In the genomic region with DNA sequence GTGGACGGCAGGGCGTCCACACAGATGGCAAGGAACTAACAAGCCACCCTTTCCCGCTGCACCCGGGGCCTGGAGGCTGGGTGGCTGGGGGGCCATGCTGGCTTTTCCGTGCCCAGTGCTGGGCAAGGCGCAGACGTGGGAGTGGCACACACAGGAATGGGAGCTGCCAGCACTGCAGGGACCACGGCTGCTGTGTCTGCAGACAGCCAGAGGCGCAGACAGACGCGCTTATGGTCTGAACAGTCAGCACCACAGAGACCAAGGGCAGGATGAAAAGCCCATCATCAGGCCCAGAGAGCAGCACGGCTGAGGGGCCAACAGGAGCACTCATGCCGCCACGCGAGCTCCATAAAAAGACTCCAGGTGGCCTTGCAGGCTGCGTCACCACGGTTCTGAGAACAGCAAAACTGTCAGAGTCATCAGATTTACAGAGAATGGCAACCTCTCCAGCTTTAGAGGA, we compare ENCODE assay signal across 18 cellular contexts. TPM values are rescaled to one million over a fixed set of nuclear protein-coding genes. Genes with fewer than 3 reads are reported as not detected.
DNase-seq lines count a peak whose midpoint lies in the region; ATAC-seq and TF ChIP-seq lines count a peak whose summit lies in the region.
"Had no signal": no experiment of that assay in that cellular context is flagged by ENCODE, and none has a peak within 500 bp of the region (broad histone marks: within the 10 kb centered on the region; RNA-seq: fewer than 3 reads in every experiment).

No MANE protein-coding gene starts in this region.

- no peaks in the 10 kb centered on the region for H3K4me1 Mint-ChIP-seq in WTC11
- H3K4me1 Mint-ChIP-seq in activated CD4-positive, alpha-beta T cell treated with anti-CD3 and anti-CD28 coated beads, Interleukin-2, amount 10 ng/mL, durations not matched to agents 24 days and 14 days: peaks cover 5% of the 10 kb centered on the region
- peaks cover 7% of the 10 kb centered on the region for H3K4me1 Mint-ChIP-seq in activated T-cell treated with anti-CD3 and anti-CD28 coated beads, Interleukin-2, amount 50 U/mL, for 72 hours (ENCODE audit: low read depth)
- H3K4me1 Mint-ChIP-seq in stimulated activated naive CD8-positive, alpha-beta T cell treated with anti-CD3 and anti-CD28 coated beads, Interleukin-15, amount 100 ng/mL, for 72 hours: peaks cover 37% of the 10 kb centered on the region

- H3K36me3 Mint-ChIP-seq in WTC11: peaks cover 33% of the 10 kb centered on the region
- peaks cover 13% of the 10 kb centered on the region for H3K36me3 Mint-ChIP-seq in activated CD4-positive, alpha-beta T cell treated with anti-CD3 and anti-CD28 coated beads, Interleukin-2, amount 10 ng/mL, durations not matched to agents 24 days and 14 days (ENCODE audit: low read depth)
- peaks cover 0 to 2% of the 10 kb centered on the region in 2 donors for H3K36me3 Mint-ChIP-seq in activated T-cell treated with anti-CD3 and anti-CD28 coated beads, Interleukin-2, amount 50 U/mL, for 72 hours (ENCODE audit: insufficient read depth in 2 of 2)

- H3K36me3 ChIP-seq in BLaER1: peaks cover 92% of the 10 kb centered on the region
- peaks cover 2% of the 10 kb centered on the region; the same call in 1 of the 2 replicates for H3K36me3 ChIP-seq in SK-N-MC (ENCODE audit: insufficient read depth, low read length)

- H3K4me3 Mint-ChIP-seq in WTC11: no peak overlapping the region
- no peak overlapping the region for H3K4me3 Mint-ChIP-seq in activated CD4-positive, alpha-beta T cell treated with anti-CD3 and anti-CD28 coated beads, Interleukin-2, amount 10 ng/mL, durations not matched to agents 24 days and 14 days
- H3K4me3 Mint-ChIP-seq in activated T-cell treated with anti-CD3 and anti-CD28 coated beads, Interleukin-2, amount 50 U/mL, for 72 hours: no peak overlapping the region
- H3K4me3 Mint-ChIP-seq in stimulated activated naive CD8-positive, alpha-beta T cell treated with anti-CD3 and anti-CD28 coated beads, Interleukin-15, amount 100 ng/mL, for 72 hours: no peak overlapping the region

- DNase-seq in HEK293T (ENCODE audit: extremely low spot score) (peak; percentile 45), SK-N-MC (ENCODE audit: low read depth, low spot score) (no peak), WTC11 (ENCODE audit: low spot score) (no peak)
- no peak for DNase-seq in activated CD4-positive, alpha-beta T cell treated with anti-CD3 and anti-CD28 coated beads, Interleukin-2, amount 10 ng/mL, durations not matched to agents 24 days and 14 days
- DNase-seq in activated T-cell treated with anti-CD3 and anti-CD28 coated beads, Interleukin-2, amount 50 U/mL, for 72 hours: no peak
- DNase-seq in stimulated activated naive CD8-positive, alpha-beta T cell treated with anti-CD3 and anti-CD28 coated beads, Interleukin-15, amount 100 ng/mL, for 72 hours: no peak
- DNase-seq: activated CD4-positive, alpha-beta T cell treated with anti-CD3 and anti-CD28 coated beads for 4 hours; activated CD8-positive, alpha-beta memory T cell treated with anti-CD3 and anti-CD28 coated beads, Interleukin-2, amount 50 U/mL, for 4 hours; activated effector memory CD4-positive, alpha-beta T cell treated with anti-CD3 and anti-CD28 coated beads, Interleukin-2, amount 50 U/mL, for 16 hours; amniotic stem cell; effector memory CD4-positive, alpha-beta T cell; NCI-H1048; tibial artery had no signal

- H3K27me3 Mint-ChIP-seq in WTC11 (ENCODE audit: low read depth): no peaks in the 10 kb centered on the region
- no peaks in the 10 kb centered on the region for H3K27me3 Mint-ChIP-seq in activated CD4-positive, alpha-beta T cell treated with anti-CD3 and anti-CD28 coated beads, Interleukin-2, amount 10 ng/mL, durations not matched to agents 24 days and 14 days
- no peaks in the 10 kb centered on the region for H3K27me3 Mint-ChIP-seq in activated T-cell treated with anti-CD3 and anti-CD28 coated beads, Interleukin-2, amount 50 U/mL, for 72 hours (ENCODE audit: low read depth)
- H3K27me3 Mint-ChIP-seq in stimulated activated naive CD8-positive, alpha-beta T cell treated with anti-CD3 and anti-CD28 coated beads, Interleukin-15, amount 100 ng/mL, for 72 hours: no peaks in the 10 kb centered on the region

- 0 out of 2 replicates have a peak overlapping the region, but pooled peaks have one; percentile 34 for H3K9ac ChIP-seq in BLaER1
- H3K9ac ChIP-seq in SK-N-MC (ENCODE audit: insufficient read length): no peak overlapping the region

- no peak overlapping the region for H3K27ac Mint-ChIP-seq in WTC11
- no peak overlapping the region for H3K27ac Mint-ChIP-seq in activated CD4-positive, alpha-beta T cell treated with anti-CD3 and anti-CD28 coated beads, Interleukin-2, amount 10 ng/mL, durations not matched to agents 24 days and 14 days
- no peak overlapping the region for H3K27ac Mint-ChIP-seq in activated T-cell treated with anti-CD3 and anti-CD28 coated beads, Interleukin-2, amount 50 U/mL, for 72 hours
- H3K27ac Mint-ChIP-seq in stimulated activated naive CD8-positive, alpha-beta T cell treated with anti-CD3 and anti-CD28 coated beads, Interleukin-15, amount 100 ng/mL, for 72 hours: no peak overlapping the region

- H3K4me3 ChIP-seq in BLaER1 (no peak overlapping the region), SK-N-MC (no peak overlapping the region)
- H3K4me3 ChIP-seq: right atrium auricular region, tibial artery had no signal

- CTCF ChIA-PET in HEK293T (lab: Yijun Ruan, JAX) (interaction anchor here (1.0 kb wide), 1 partner anchor 16 kb away, joined by 3 read pairs; no protein-coding TSS in a partner anchor), WTC11 (lab: Charles Lee) (interaction anchor here (0.6 to 1.8 kb wide), 3 partner anchors 46 to 124 kb away, joined by 3 to 5 read pairs (median 5); a partner anchor contains a TSS)

- intact Hi-C loops in activated CD4-positive, alpha-beta T cell treated with anti-CD3 and anti-CD28 coated beads, Interleukin-2, amount 10 ng/mL, durations not matched to agents 24 days and 14 days (cut with micrococcal nuclease): no loop called here

- no peaks in the 10 kb centered on the region for H3K9me3 Mint-ChIP-seq in WTC11
- H3K9me3 Mint-ChIP-seq in activated CD4-positive, alpha-beta T cell treated with anti-CD3 and anti-CD28 coated beads, Interleukin-2, amount 10 ng/mL, durations not matched to agents 24 days and 14 days: no peaks in the 10 kb centered on the region
- no peaks in the 10 kb centered on the region for H3K9me3 Mint-ChIP-seq in activated T-cell treated with anti-CD3 and anti-CD28 coated beads, Interleukin-2, amount 50 U/mL, for 72 hours
- no peaks in the 10 kb centered on the region for H3K9me3 Mint-ChIP-seq in stimulated activated naive CD8-positive, alpha-beta T cell treated with anti-CD3 and anti-CD28 coated beads, Interleukin-15, amount 100 ng/mL, for 72 hours

- H3K27me3 ChIP-seq in BLaER1 (no peaks in the 10 kb centered on the region), layer of hippocampus (ENCODE audit: control insufficient read depth, insufficient read depth, low read length) (no peaks in the 10 kb centered on the region)
- H3K27me3 ChIP-seq: right atrium auricular region, tibial artery had no signal

- H3K4me2 ChIP-seq in BLaER1: no peak overlapping the region

- H3K27ac ChIP-seq in BLaER1 (no peak overlapping the region), SK-N-MC (peak overlapping the region; percentile 46; the same call in 1 of the 2 replicates), layer of hippocampus (ENCODE audit: low read depth, low read length) (peak overlapping the region; percentile 10)
- H3K27ac ChIP-seq: right atrium auricular region, tibial artery had no signal

- H3K4me1 ChIP-seq in BLaER1: peaks cover 35% of the 10 kb centered on the region
- H3K4me1 ChIP-seq: right atrium auricular region, tibial artery had no signal

- TF ChIP-seq CTCF in WTC11 (IDR thresholded peaks at IDR 0.05): no peak

- H3K9me3 ChIP-seq in BLaER1 (no peaks in the 10 kb centered on the region), SK-N-MC (ENCODE audit: low read depth, low read length) (no peaks in the 10 kb centered on the region)
- H3K9me3 ChIP-seq: right atrium auricular region, tibial artery had no signal

- POLR2A ChIA-PET in HEK293T (lab: Yijun Ruan, JAX) (no interaction called here), WTC11 (lab: Charles Lee) (no interaction called here)

- ATAC-seq in WTC11: no peak
- ATAC-seq in activated T-cell treated with anti-CD3 and anti-CD28 coated beads, Interleukin-2, amount 50 U/mL, for 72 hours (replicated peaks in 1 of 2): no peak
- ATAC-seq in stimulated activated naive CD8-positive, alpha-beta T cell treated with anti-CD3 and anti-CD28 coated beads, Interleukin-15, amount 100 ng/mL, for 72 hours: no peak

- peaks cover 72% of the 10 kb centered on the region for H4K20me1 ChIP-seq in BLaER1

TF ChIP-seq in HEK293T, 16 proteins besides CTCF, POLR2A, EP300 and RAD21 (continues in another document):
- TF ChIP-seq ARNT (IDR thresholded peaks at IDR 0.05): no peak
- TF ChIP-seq SUZ12 (IDR thresholded peaks at IDR 0.05): no peak
- TF ChIP-seq FOXK2 (IDR thresholded peaks at IDR 0.05): no peak

TF ChIP-seq in WTC11, 78 proteins besides CTCF, POLR2A, EP300 and RAD21:
- TF ChIP-seq EMX1 (CRISPR knock-in tag; IDR thresholded peaks at IDR 0.05) (no peak), FOXP1 (CRISPR knock-in tag; IDR thresholded peaks at IDR 0.05; ENCODE audit: borderline replicate concordance) (no peak), ZNF263 (CRISPR knock-in tag; IDR thresholded peaks at IDR 0.05; ENCODE audit: low read depth) (no peak), TEAD4 (CRISPR knock-in tag; IDR thresholded peaks at IDR 0.05) (no peak), GRHL2 (CRISPR knock-in tag; IDR thresholded peaks at IDR 0.05; ENCODE audit: insufficient replicate concordance, severe bottlenecking) (no peak), ZNF232 (CRISPR knock-in tag; IDR thresholded peaks at IDR 0.05) (no peak)

RNA-seq across cellular contexts. Expression of a gene that starts 24.0 kb away (rescaled TPM):
- 1.9 to 2.4 TPM (median 2.3 TPM) in 3 replicates for total RNA-seq in WTC11 (2021)
- not detected in 2 replicates for total RNA-seq in activated CD4-positive, alpha-beta T cell treated with anti-CD3 and anti-CD28 coated beads, Interleukin-2, amount 10 ng/mL, durations not matched to agents 24 days and 14 days
- under 1 TPM in 1 of 2 donors, not detected in 1; 0.42 TPM for total RNA-seq in activated T-cell treated with anti-CD3 and anti-CD28 coated beads, Interleukin-2, amount 50 U/mL, for 72 hours

RNA-seq across cellular contexts. Expression of a gene that starts 26.6 kb away (rescaled TPM):
- total RNA-seq in WTC11 (2021): 3.4 to 4.0 TPM (median 3.5 TPM) in 3 replicates
- total RNA-seq in activated CD4-positive, alpha-beta T cell treated with anti-CD3 and anti-CD28 coated beads, Interleukin-2, amount 10 ng/mL, durations not matched to agents 24 days and 14 days: not detected in 2 replicates
- total RNA-seq in activated T-cell treated with anti-CD3 and anti-CD28 coated beads, Interleukin-2, amount 50 U/mL, for 72 hours: under 1 TPM; 0.48 to 0.97 TPM
- total RNA-seq: Daoy, RPMI7951 had no signal

RNA-seq across cellular contexts. Expression of a gene that starts 31.2 kb away (rescaled TPM):
- total RNA-seq in WTC11 (2021): 1.8 to 2.7 TPM (median 2.3 TPM) in 3 replicates
- total RNA-seq in activated CD4-positive, alpha-beta T cell treated with anti-CD3 and anti-CD28 coated beads, Interleukin-2, amount 10 ng/mL, durations not matched to agents 24 days and 14 days: 0.14 TPM in 1 of 2 replicates, not detected in the other
- under 1 TPM; 0.19 to 0.67 TPM for total RNA-seq in activated T-cell treated with anti-CD3 and anti-CD28 coated beads, Interleukin-2, amount 50 U/mL, for 72 hours
- total RNA-seq: RPMI7951 had no signal

RNA-seq across cellular contexts. Expression of a gene that starts 45.6 kb away (rescaled TPM):
- 48.0 to 50.3 TPM (median 48.9 TPM) in 3 replicates for total RNA-seq in WTC11 (2021)
- total RNA-seq in activated CD4-positive, alpha-beta T cell treated with anti-CD3 and anti-CD28 coated beads, Interleukin-2, amount 10 ng/mL, durations not matched to agents 24 days and 14 days: 26.7 and 27.9 TPM in 2 replicates
- total RNA-seq in activated T-cell treated with anti-CD3 and anti-CD28 coated beads, Interleukin-2, amount 50 U/mL, for 72 hours: 10 to 100 TPM; 28.8 to 29.4 TPM
